ENCODE assay signal across 25 cellular contexts in the genomic region with DNA sequence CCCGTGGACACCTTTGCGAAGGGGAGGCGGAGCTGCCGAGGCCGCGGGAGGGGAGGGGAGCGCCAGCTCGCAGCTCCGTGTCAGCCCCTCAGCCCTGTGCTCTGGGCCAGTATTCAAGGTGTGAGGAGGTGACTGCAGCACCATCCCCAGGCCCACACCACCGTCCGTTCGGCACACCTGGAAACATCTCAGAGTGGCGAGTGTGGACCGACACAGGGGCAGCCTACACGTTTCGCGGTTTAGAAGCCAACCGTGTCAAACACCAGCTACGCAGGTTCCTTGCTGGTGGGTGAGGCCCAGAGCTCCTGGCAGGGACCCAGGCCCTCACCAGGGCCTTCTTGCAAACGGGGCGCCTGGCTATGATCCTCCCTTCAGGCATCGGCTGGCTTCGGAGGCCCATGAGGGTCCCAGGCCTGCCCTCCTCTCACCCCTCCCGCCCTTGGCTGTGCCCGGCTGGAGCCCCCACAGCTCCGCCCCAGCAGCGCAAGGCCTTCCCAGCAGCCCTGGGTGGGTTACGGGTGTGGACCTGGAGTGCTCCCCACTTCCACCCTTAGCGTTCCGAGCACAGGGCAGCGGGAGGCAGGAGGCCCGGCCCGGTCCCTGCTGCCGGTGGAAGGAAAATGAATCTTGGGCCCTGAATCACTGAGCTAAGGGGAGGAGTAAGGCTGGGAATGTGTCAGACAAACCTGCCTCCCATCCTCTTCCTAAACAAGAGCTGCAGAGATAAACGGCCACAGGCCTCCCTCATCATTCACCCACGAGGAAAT. TPM values are rescaled to one million over a fixed set of nuclear protein-coding genes. Genes with fewer than 3 reads are reported as not detected.
DNase-seq lines count a peak whose midpoint lies in the region; ATAC-seq, FAIRE-seq and TF ChIP-seq lines count a peak whose summit lies in the region.
"Had no signal": no experiment of that assay in that cellular context is flagged by ENCODE, and none has a peak within 500 bp of the region (broad histone marks: within the 10 kb centered on the region; RNA-seq: fewer than 3 reads in every experiment).

No MANE protein-coding gene starts in this region.

- H2AK5ac ChIP-seq in neuronal stem cell (ENCODE audit: low read depth, low read length) = peak overlapping the region; percentile 90

- H3K79me2 ChIP-seq in HepG2 (ENCODE audit: insufficient read depth, low read length) = no peaks in the 10 kb centered on the region

- TF ChIP-seq CTCF in right lobe of liver (IDR thresholded peaks at IDR 0.05) (no peak), HepG2 (CRISPR knock-in tag; IDR thresholded peaks at IDR 0.05) (no peak), chondrocyte (IDR thresholded peaks at IDR 0.05) (no peak), nephron progenitor cell (IDR thresholded peaks at IDR 0.05) (no peak)

- H3K27ac Mint-ChIP-seq in chondrocyte (ENCODE audit: unreplicated experiment) (no peak overlapping the region), nephron progenitor cell (no peak overlapping the region)

- POLR2A ChIA-PET in HepG2 (lab: Yijun Ruan, JAX) = no interaction called here

- no peaks in the 10 kb centered on the region for H3K9me3 Mint-ChIP-seq in chondrocyte (ENCODE audit: low read depth)
- H3K9me3 Mint-ChIP-seq in nephron progenitor cell = peaks cover 4% of the 10 kb centered on the region

- H2AFZ ChIP-seq in HepG2 (ENCODE audit: low read length) (no peak overlapping the region), neuronal stem cell (ENCODE audit: low read length) (no peak overlapping the region)

- BruUV-seq in HepG2 (replicated peaks; lab: Mats Ljungman, UMichigan) = no TSS peak

- H3K36me3 Mint-ChIP-seq in chondrocyte (ENCODE audit: low read depth) (peaks cover 5% of the 10 kb centered on the region), nephron progenitor cell (ENCODE audit: low read depth) (peaks cover 4% of the 10 kb centered on the region)

- peak overlapping the region; percentile 45 for H2BK5ac ChIP-seq in neuronal stem cell (ENCODE audit: low read length)

- H3K4me2 ChIP-seq in HepG2 (ENCODE audit: low read depth, low read length) (no peak overlapping the region), neuronal stem cell (ENCODE audit: insufficient read depth, low read length, poor library complexity, severe bottlenecking) (no peak overlapping the region)

- WGBS in right lobe of liver (ENCODE audit: insufficient coverage, low coverage, low lambda C conversion rate, missing lambda C conversion rate) = 70% methylated on average over 2 of the region's 36 CpGs
- WGBS in HepG2 (ENCODE audit: low lambda C conversion rate) = 75% methylated on average over 9 of the region's 36 CpGs
- WGBS in neuronal stem cell (ENCODE audit: extremely low coverage in 2 of 2, insufficient read length in 2 of 2, insufficient replicate concordance in 1 of 2), 2 donors = no CpG with 5 or more reads among the region's 36 CpGs

- H3K4me3 ChIP-seq in right lobe of liver (no peak overlapping the region), HepG2 (replicated peaks in 1 of 3; ENCODE audit: insufficient read depth in 1 of 3, low read depth in 2 of 3, low read length in 3 of 3) (no peak overlapping the region), neuronal stem cell (ENCODE audit: low read length in 2 of 2) (peak overlapping the region in 1 of 2 donors; percentile 20)
- H3K4me3 ChIP-seq: gastrocnemius medialis, testis had no signal

- in situ Hi-C loops in HepG2 (cut with HindIII; ENCODE audit: extremely low pct_ligation_motif_present, low pct_unique_long_range_greater_than_20kb) = no loop called here

- H4K91ac ChIP-seq in neuronal stem cell (ENCODE audit: low read depth, low read length, poor library complexity) = peak overlapping the region; percentile 56

- intact Hi-C loops in right lobe of liver (cut with DNase I) = no loop called here
- intact Hi-C loops in HepG2 (cut with micrococcal nuclease; ENCODE audit: unreplicated experiment) = no loop called here

- H4K20me1 ChIP-seq in HepG2 (ENCODE audit: insufficient read depth, low read length) = no peaks in the 10 kb centered on the region

- no peak overlapping the region for H2BK120ac ChIP-seq in neuronal stem cell (ENCODE audit: low read depth, low read length)

- H3K4me3 Mint-ChIP-seq in chondrocyte (ENCODE audit: unreplicated experiment) (no peak overlapping the region), nephron progenitor cell (no peak overlapping the region)

- no peak for FAIRE-seq in HepG2 (lab: Jason Lieb, UNC)
- no peak for FAIRE-seq in RCC 7860 (lab: Jason Lieb, UNC)
- FAIRE-seq: GM12892 had no signal

- no peaks in the 10 kb centered on the region for H3K79me1 ChIP-seq in neuronal stem cell (ENCODE audit: low read depth, low read length)

- H3K27me3 ChIP-seq in right lobe of liver = no peaks in the 10 kb centered on the region
- peaks cover 11 to 47% of the 10 kb centered on the region in 2 experiments for H3K27me3 ChIP-seq in HepG2 (ENCODE audit: control insufficient read depth in 1 of 2, insufficient read depth in 2 of 2, low read length in 2 of 2)
- no peaks in the 10 kb centered on the region for H3K27me3 ChIP-seq in neuronal stem cell (ENCODE audit: control insufficient read depth in 3 of 3, insufficient read depth in 3 of 3, low read depth in 1 of 3, low read length in 3 of 3)
- H3K27me3 ChIP-seq: gastrocnemius medialis, testis had no signal

- ATAC-seq in right lobe of liver (no peak), HepG2 (no peak)
- ATAC-seq: gastrocnemius medialis, left colon had no signal

- peak overlapping the region; percentile 63 for H3K14ac ChIP-seq in neuronal stem cell (ENCODE audit: low read length)

- peak overlapping the region; percentile 92 for H3K23ac ChIP-seq in neuronal stem cell (ENCODE audit: low read depth, low read length, poor library complexity)

- H3K36me3 ChIP-seq in right lobe of liver = no peaks in the 10 kb centered on the region
- H3K36me3 ChIP-seq in HepG2 (replicated peaks in 1 of 2; ENCODE audit: control insufficient read depth in 1 of 2, insufficient read depth in 2 of 2, low read length in 2 of 2) = no peaks in the 10 kb centered on the region
- peaks cover 0 to 34% of the 10 kb centered on the region in 2 donors for H3K36me3 ChIP-seq in neuronal stem cell (replicated peaks in 1 of 2; ENCODE audit: control insufficient read depth in 2 of 2, insufficient read depth in 2 of 2, low read length in 2 of 2)

- peaks cover 0 to 22% (median 6%) of the 10 kb centered on the region in 4 donors for H3K4me1 ChIP-seq in right lobe of liver
- no peaks in the 10 kb centered on the region for H3K4me1 ChIP-seq in HepG2 (ENCODE audit: insufficient read depth, low read length)
- peaks cover 6 to 9% of the 10 kb centered on the region in 2 donors for H3K4me1 ChIP-seq in neuronal stem cell (ENCODE audit: control insufficient read depth in 2 of 2, insufficient read depth in 1 of 2, low read depth in 1 of 2, low read length in 2 of 2)
- H3K4me1 ChIP-seq: testis had no signal

- no peak overlapping the region for H3K9ac ChIP-seq in HepG2 (ENCODE audit: insufficient read depth, low read depth, low read length)
- H3K9ac ChIP-seq in neuronal stem cell (ENCODE audit: low read depth, low read length, poor library complexity) = no peak overlapping the region

- TF ChIP-seq POLR2A in right lobe of liver (IDR thresholded peaks at IDR 0.05) (no peak), HepG2 (IDR thresholded peaks at IDR 0.05; ENCODE audit: insufficient read depth in 1 of 2, low read depth in 2 of 2, low read length in 2 of 2) (no peak)

- H2BK15ac ChIP-seq in neuronal stem cell (ENCODE audit: low read length) = no peak overlapping the region

- CTCF ChIA-PET in HepG2 (lab: Yijun Ruan, JAX; ENCODE audit: low intra/inter-chr PET ratio, low total read pairs) = no interaction called here

- peaks cover 15% of the 10 kb centered on the region for H3K4me1 Mint-ChIP-seq in chondrocyte (ENCODE audit: low read depth)
- H3K4me1 Mint-ChIP-seq in nephron progenitor cell = peaks cover 10% of the 10 kb centered on the region

- no peak for TF ChIP-seq RAD21 in HepG2 (CRISPR knock-in tag; IDR thresholded peaks at IDR 0.05)

- no peak overlapping the region for H3K27ac ChIP-seq in right lobe of liver
- no peak overlapping the region for H3K27ac ChIP-seq in HepG2 (ENCODE audit: extremely low read length, insufficient read depth, low read length)
- no peak overlapping the region for H3K27ac ChIP-seq in neuronal stem cell (replicated peaks; ENCODE audit: low read length)
- H3K27ac ChIP-seq: gastrocnemius medialis, testis had no signal

- H3K4ac ChIP-seq in neuronal stem cell (ENCODE audit: low read length) = no peak overlapping the region

- H4K8ac ChIP-seq in neuronal stem cell (ENCODE audit: low read depth, low read length) = peak overlapping the region; percentile 32

- no peak for TF ChIP-seq EP300 in HepG2 (IDR thresholded peaks at IDR 0.05; ENCODE audit: low read depth in 2 of 2, low read length in 2 of 2)
- TF ChIP-seq EP300 in HepG2 (CRISPR knock-in tag; IDR thresholded peaks at IDR 0.05; ENCODE audit: borderline replicate concordance) = no peak

- DNase-seq in right lobe of liver = peak; percentile 14 to 51 (median 42)
- no peak for DNase-seq in HepG2 (ENCODE audit: low spot score)
- DNase-seq in chondrocyte (ENCODE audit: low spot score) = peak; percentile 79
- no peak for DNase-seq in neuronal stem cell (ENCODE audit: low spot score)
- DNase-seq in SHP77 treated with DMSO at 0.1 percent for 48 hours (lab: John Stamatoyannopoulos, UW) = no peak
- no peak for DNase-seq in RCC 7860 (ENCODE audit: low spot score)
- DNase-seq in nephron progenitor cell = no peak
- DNase-seq in effector CD8-positive, alpha-beta T cell (lab: John Stamatoyannopoulos, UW) = no peak
- DNase-seq: activated CD4-positive, alpha-beta T cell treated with anti-CD3 and anti-CD28 coated beads for 48 hours; amniotic stem cell; cerebellar nuclear complex; DMS79 treated with DMSO at 0.1 percent for 48 hours; GOT3; MM.1S; NCI-H1436 treated with DMSO at 0.1 percent for 48 hours; NCI-H2171 treated with DMSO at 0.1 percent for 48 hours; NCI-H526; nucleus accumbens; retina; stimulated activated CD4-positive, alpha-beta T cell treated with anti-CD3 and anti-CD28 coated beads, Interleukin-15, amount 100 ng/mL, for 24 hours; SW 1271; testis had no signal

- H2BK12ac ChIP-seq in neuronal stem cell (ENCODE audit: low read length) = no peak overlapping the region

- peak overlapping the region; percentile 59 for H3K18ac ChIP-seq in neuronal stem cell (ENCODE audit: low read length)

- H3K27me3 Mint-ChIP-seq in chondrocyte (ENCODE audit: low read depth) (no peaks in the 10 kb centered on the region), nephron progenitor cell (ENCODE audit: low read depth, poor library complexity) (no peaks in the 10 kb centered on the region)

- H3K9me3 ChIP-seq in right lobe of liver (no peaks in the 10 kb centered on the region), HepG2 (ENCODE audit: low read length) (no peaks in the 10 kb centered on the region), neuronal stem cell (replicated peaks in 1 of 2; ENCODE audit: control insufficient read depth in 2 of 2, insufficient read depth in 1 of 2, low read depth in 1 of 2, low read length in 2 of 2) (no peaks in the 10 kb centered on the region)
- H3K9me3 ChIP-seq: gastrocnemius medialis, testis had no signal

RNA-seq across cellular contexts. Expression of gene C13orf46, which starts 1.2 kb away (rescaled TPM):
- total RNA-seq in right lobe of liver (1 to 10 TPM in 2 of 6 experiments, under 1 TPM in 4; 0.04 to 1.1 (median 0.60) TPM), HepG2 (2016; rRNA removed; fragmentation: Illumina TruSeq; extraction: Trizol) (not detected in 2 replicates), chondrocyte (1.7 to 2.2 TPM (median 2.0 TPM) in 3 replicates)
- total RNA-seq in HepG2 (2016; cell fraction: cytosol; rRNA removed; fragmentation: Illumina TruSeq; extraction: Trizol; ENCODE audit: low read depth) = not detected in 2 replicates
- not detected in 2 replicates for total RNA-seq in HepG2 (2016; cell fraction: insoluble cytoplasmic fraction; rRNA removed; fragmentation: Illumina TruSeq; extraction: Trizol)
- total RNA-seq in HepG2 (2016; cell fraction: membrane; rRNA removed; fragmentation: Illumina TruSeq; extraction: Trizol) = not detected in 2 replicates
- not detected in 2 replicates for total RNA-seq in HepG2 (2016; cell fraction: nucleus; rRNA removed; fragmentation: Illumina TruSeq; extraction: Trizol)
- 0.01 TPM in 1 of 2 replicates, not detected in the other for polyA plus RNA-seq in HepG2 (2011; rRNA removed)
- polyA plus RNA-seq in HepG2 (2011; cell fraction: cytosol; rRNA removed) = not detected in 2 replicates
- 0.03 TPM in 1 of 2 replicates, not detected in the other for polyA plus RNA-seq in HepG2 (2011; cell fraction: nucleus; rRNA removed)
- not detected in 2 replicates for polyA plus RNA-seq in HepG2 (2012)
- not detected in 2 replicates for polyA plus RNA-seq in HepG2 (2016; cell fraction: cytosol; fragmentation: Illumina TruSeq; extraction: Trizol; ENCODE audit: low read depth)
- polyA plus RNA-seq in HepG2 (2016; cell fraction: insoluble cytoplasmic fraction; fragmentation: Illumina TruSeq; extraction: Trizol; ENCODE audit: low read depth) = not detected in 2 replicates
- not detected in 2 replicates for polyA plus RNA-seq in HepG2 (2016; cell fraction: membrane; fragmentation: Illumina TruSeq; extraction: Trizol; ENCODE audit: low read depth)
- polyA plus RNA-seq in HepG2 (2016; cell fraction: nucleus; fragmentation: Illumina TruSeq; extraction: Trizol; ENCODE audit: insufficient read depth, low read depth) = not detected in 2 replicates
- polyA minus RNA-seq in HepG2 (2011; rRNA and poly(A)+ RNA removed; ENCODE audit: low replicate concordance) = 1.9 TPM in 1 of 2 replicates, not detected in the other
- not detected in 2 replicates for polyA minus RNA-seq in HepG2 (2011; cell fraction: cytosol; rRNA and poly(A)+ RNA removed)
- polyA minus RNA-seq in HepG2 (2011; cell fraction: nucleus; rRNA and poly(A)+ RNA removed) = 0.13 TPM in 1 of 2 replicates, not detected in the other
- polyA plus RNA-seq in neuronal stem cell (2013, experiment 1 of 2) = 0.03 TPM
- polyA plus RNA-seq in neuronal stem cell (2013, experiment 2 of 2) = 0.04 TPM

Comparison
In these comparisons a context has a peak if more than half of its experiments do, and no peak if none do; other contexts are left out.
1. DNase-seq: peak in right lobe of liver (3 of 3) and chondrocyte (single experiment); none in HepG2 (single experiment), neuronal stem cell (single experiment), SHP77 treated with DMSO at 0.1 percent for 48 hours (single experiment), RCC 7860 (single experiment), nephron progenitor cell (single experiment) and effector CD8-positive, alpha-beta T cell (single experiment).